In genomic region chr6:3851839-3852238, GRCh38 we compare ENCODE assay signal across 1 cellular context.
TF ChIP-seq lines count a peak whose summit lies in the region.

No MANE protein-coding gene starts in this region.

TF ChIP-seq in HepG2, 621 proteins besides CTCF, POLR2A, EP300 and RAD21 (continued from another document):
- TF ChIP-seq RBM39 (IDR thresholded peaks at IDR 0.05; ENCODE audit: low read depth, low read length, poor library complexity, severe bottlenecking) = no peak
- TF ChIP-seq ZNF12 (CRISPR knock-in tag; IDR thresholded peaks at IDR 0.05) = no peak
- no peak for TF ChIP-seq ZSCAN29 (CRISPR knock-in tag; conservative IDR thresholded peaks at IDR 0.05)
- TF ChIP-seq ZNF264 (CRISPR knock-in tag; IDR thresholded peaks at IDR 0.05) = no peak
- no peak for TF ChIP-seq DRAP1 (CRISPR knock-in tag; IDR thresholded peaks at IDR 0.05)
- TF ChIP-seq RERE (CRISPR knock-in tag; IDR thresholded peaks at IDR 0.05; ENCODE audit: low read depth) = no peak
- no peak for TF ChIP-seq ZNF20 (CRISPR knock-in tag; IDR thresholded peaks at IDR 0.05)
- TF ChIP-seq ZBTB7B (CRISPR knock-in tag; IDR thresholded peaks at IDR 0.05) = no peak
- TF ChIP-seq DDIT3 (CRISPR knock-in tag; IDR thresholded peaks at IDR 0.05) = no peak
- TF ChIP-seq, protein P1, sequence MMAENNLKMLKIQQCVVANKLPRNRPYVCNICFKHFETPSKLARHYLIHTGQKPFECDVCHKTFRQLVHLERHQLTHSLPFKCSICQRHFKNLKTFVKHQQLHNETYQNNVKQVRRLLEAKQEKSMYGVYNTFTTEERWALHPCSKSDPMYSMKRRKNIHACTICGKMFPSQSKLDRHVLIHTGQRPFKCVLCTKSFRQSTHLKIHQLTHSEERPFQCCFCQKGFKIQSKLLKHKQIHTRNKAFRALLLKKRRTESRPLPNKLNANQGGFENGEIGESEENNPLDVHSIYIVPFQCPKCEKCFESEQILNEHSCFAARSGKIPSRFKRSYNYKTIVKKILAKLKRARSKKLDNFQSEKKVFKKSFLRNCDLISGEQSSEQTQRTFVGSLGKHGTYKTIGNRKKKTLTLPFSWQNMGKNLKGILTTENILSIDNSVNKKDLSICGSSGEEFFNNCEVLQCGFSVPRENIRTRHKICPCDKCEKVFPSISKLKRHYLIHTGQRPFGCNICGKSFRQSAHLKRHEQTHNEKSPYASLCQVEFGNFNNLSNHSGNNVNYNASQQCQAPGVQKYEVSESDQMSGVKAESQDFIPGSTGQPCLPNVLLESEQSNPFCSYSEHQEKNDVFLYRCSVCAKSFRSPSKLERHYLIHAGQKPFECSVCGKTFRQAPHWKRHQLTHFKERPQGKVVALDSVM (CRISPR knock-in tag; IDR thresholded peaks at IDR 0.05) = no peak
- TF ChIP-seq, protein P2, sequence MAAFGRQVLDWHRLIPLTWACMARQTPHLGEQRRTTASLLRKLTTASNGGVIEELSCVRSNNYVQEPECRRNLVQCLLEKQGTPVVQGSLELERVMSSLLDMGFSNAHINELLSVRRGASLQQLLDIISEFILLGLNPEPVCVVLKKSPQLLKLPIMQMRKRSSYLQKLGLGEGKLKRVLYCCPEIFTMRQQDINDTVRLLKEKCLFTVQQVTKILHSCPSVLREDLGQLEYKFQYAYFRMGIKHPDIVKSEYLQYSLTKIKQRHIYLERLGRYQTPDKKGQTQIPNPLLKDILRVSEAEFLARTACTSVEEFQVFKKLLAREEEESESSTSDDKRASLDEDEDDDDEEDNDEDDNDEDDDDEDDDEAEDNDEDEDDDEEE (CRISPR knock-in tag; IDR thresholded peaks at IDR 0.05) = no peak
